Comparison of ENCODE assay signal across 8 cellular contexts in genomic region chr6:31821301-31822037, GRCh38. TPM values are rescaled to one million over a fixed set of nuclear protein-coding genes. Genes with fewer than 3 reads are reported as not detected.
DNase-seq lines count a peak whose midpoint lies in the region; ATAC-seq and TF ChIP-seq lines count a peak whose summit lies in the region.

No MANE protein-coding gene starts in this region.

- ATAC-seq in HG02642 (IDR thresholded peaks at IDR 0.05; ENCODE audit: poor library complexity, unreplicated experiment) (peak; percentile 49), PC-3 (peak; percentile 33), HG03039 (IDR thresholded peaks at IDR 0.05; ENCODE audit: unreplicated experiment) (no peak)

- H4K20me1 ChIP-seq in PC-3 (ENCODE audit: low read length) = peaks cover 29% of the 10 kb centered on the region

- peak overlapping the region; percentile 91 for H3K27ac ChIP-seq in PC-3 (ENCODE audit: low read length)

- peaks cover 63% of the 10 kb centered on the region for H3K4me1 ChIP-seq in PC-3 (ENCODE audit: insufficient read depth, low read length)

- H3K27me3 ChIP-seq in PC-3 (ENCODE audit: low read length) = no peaks in the 10 kb centered on the region

- H3F3A ChIP-seq in PC-3 (ENCODE audit: low read length, unreplicated experiment) = peaks cover 13% of the 10 kb centered on the region

- peak overlapping the region; percentile 78 for H2AFZ ChIP-seq in PC-3 (ENCODE audit: low read length)

- peak overlapping the region; percentile 91 for H3K4me2 ChIP-seq in PC-3 (ENCODE audit: low read length)

- H3K36me3 ChIP-seq in PC-3 (ENCODE audit: low read depth, low read length) = no peaks in the 10 kb centered on the region

- H3K9ac ChIP-seq in PC-3 (ENCODE audit: low read length) = peak overlapping the region; percentile 81

- DNase-seq in ELF-1 (ENCODE audit: low read depth, low spot score) = peak; percentile 74
- peak; percentile 84 for DNase-seq in PC-3
- peak; percentile 35 for DNase-seq in activated gamma-delta T cell treated with anti-CD3 and anti-CD28 coated beads, Interleukin-2, amount 50 U/mL, for 16 hours (ENCODE audit: low read depth)
- peak in 41 of 42 donors; percentile 38 to 87 (median 73) for DNase-seq in head of caudate nucleus
- peak in 45 of 56 donors; percentile 5 to 83 (median 63) for DNase-seq in nucleus accumbens (lab: John Stamatoyannopoulos, UW)
- peak; percentile 79 for DNase-seq in ureter (ENCODE audit: low spot score)

- CTCF ChIA-PET in PC-3 (lab: Charles Lee) = no interaction called here

- peaks cover 78% of the 10 kb centered on the region for H3K79me2 ChIP-seq in PC-3 (ENCODE audit: low read length)

- POLR2A ChIA-PET in PC-3 (lab: Charles Lee; ENCODE audit: unreplicated experiment) = interaction anchor here (0.6 kb wide), 2 partner anchors 43 to 91 kb away, joined by 4 to 5 read pairs; no protein-coding TSS in a partner anchor

- intact Hi-C loops in PC-3 (cut with micrococcal nuclease) (no loop called here), head of caudate nucleus (cut with DNase I) (no loop called here)

- H3K4me3 ChIP-seq in PC-3 (ENCODE audit: low read length) = peak overlapping the region; percentile 73

- no peaks in the 10 kb centered on the region for H3K9me2 ChIP-seq in PC-3 (replicated peaks; ENCODE audit: low read length)

- H3K9me3 ChIP-seq in PC-3 (ENCODE audit: low read length) = no peaks in the 10 kb centered on the region

- no peak for TF ChIP-seq CTCF in PC-3 (conservative IDR thresholded peaks at IDR 0.05; ENCODE audit: low read depth, low read length)

- TSS peak; percentile 64 for BruUV-seq in PC-3 (replicated peaks; lab: Mats Ljungman, UMichigan)

RNA-seq across cellular contexts. Expression of gene HSPA1B, which starts 6.1 kb away (rescaled TPM):
- total RNA-seq in PC-3 (2014; rRNA removed) (265 and 331 TPM in 2 replicates), ureter (163 TPM)

RNA-seq across cellular contexts. Expression of gene HSPA1A, which starts 6.1 kb away (rescaled TPM):
- 269 and 324 TPM in 2 replicates for total RNA-seq in PC-3 (2014; rRNA removed)
- 191 TPM for total RNA-seq in ureter

RNA-seq across cellular contexts. Expression of gene HSPA1L, which starts 6.4 kb away (rescaled TPM):
- total RNA-seq in PC-3 (2014; rRNA removed) = 0.26 and 0.69 TPM in 2 replicates
- 1.7 TPM for total RNA-seq in ureter

RNA-seq across cellular contexts. Expression of gene LSM2, which starts 14.7 kb away (rescaled TPM):
- 93.7 and 143 TPM in 2 replicates for total RNA-seq in PC-3 (2014; rRNA removed)
- 35.6 TPM for total RNA-seq in ureter

RNA-seq across cellular contexts. Expression of gene VARS1, which starts 25.9 kb away (rescaled TPM):
- total RNA-seq in PC-3 (2014; rRNA removed) = 89.8 and 130 TPM in 2 replicates
- total RNA-seq in ureter = 105 TPM
